8 cellular contexts compared by ENCODE assay signal in the genomic region with DNA sequence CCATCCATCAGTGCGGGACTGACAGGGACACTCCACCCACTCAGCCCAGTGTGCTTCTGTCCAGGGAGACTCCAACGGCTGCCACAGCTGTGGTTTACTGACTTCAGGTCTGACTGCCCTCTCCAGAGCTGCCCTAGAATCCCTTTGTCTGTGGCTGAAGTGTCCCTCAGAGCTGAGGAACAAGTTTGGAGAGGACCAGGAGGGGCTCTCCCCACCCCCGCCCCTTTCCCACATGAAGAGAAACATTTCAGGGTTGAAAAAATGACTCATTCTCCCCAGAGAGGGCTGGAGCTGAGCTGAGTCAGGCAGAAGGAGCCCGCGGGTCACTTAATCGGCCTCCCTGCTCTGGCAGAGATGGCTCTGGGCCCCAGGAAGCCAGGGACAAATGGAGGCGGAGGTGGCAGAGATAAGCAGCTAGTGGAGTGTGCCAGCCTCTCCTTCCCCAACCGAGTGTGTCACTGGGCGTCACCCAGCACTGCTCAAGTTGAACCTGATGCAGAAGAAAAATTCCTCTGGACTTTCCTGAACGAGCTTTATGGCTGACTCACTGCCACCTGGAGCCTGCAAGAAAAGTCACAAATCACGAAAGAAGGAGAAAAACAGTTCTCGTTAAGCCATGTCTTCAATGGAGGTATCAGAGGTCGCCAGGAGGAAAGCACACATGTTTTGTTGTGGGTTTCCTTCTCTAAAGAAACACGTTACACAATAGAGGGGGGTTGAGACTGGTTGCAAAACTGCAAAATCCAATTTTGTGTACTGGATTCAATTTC. TPM values are rescaled to one million over a fixed set of nuclear protein-coding genes. Genes with fewer than 3 reads are reported as not detected.
DNase-seq lines count a peak whose midpoint lies in the region; ATAC-seq and TF ChIP-seq lines count a peak whose summit lies in the region.

No MANE protein-coding gene starts in this region.

- H3K4me3 Mint-ChIP-seq in neural crest cell, result no peak overlapping the region
- peak overlapping the region; percentile 64 to 87 for H3K4me3 Mint-ChIP-seq in stimulated activated naive CD8-positive, alpha-beta T cell treated with anti-CD3 and anti-CD28 coated beads, Interleukin-15, amount 100 ng/mL, for 72 hours

- peak; percentile 89 for ATAC-seq in stimulated activated naive CD8-positive, alpha-beta T cell treated with anti-CD3 and anti-CD28 coated beads, Interleukin-15, amount 100 ng/mL, for 72 hours
- ATAC-seq in GM21360 (IDR thresholded peaks at IDR 0.05; ENCODE audit: unreplicated experiment) (no peak), HG03354 (IDR thresholded peaks at IDR 0.05; ENCODE audit: poor library complexity, severe bottlenecking, unreplicated experiment) (no peak)

- H3K27ac Mint-ChIP-seq in neural crest cell (ENCODE audit: unreplicated experiment), result peak overlapping the region; percentile 94
- H3K27ac Mint-ChIP-seq in stimulated activated naive CD8-positive, alpha-beta T cell treated with anti-CD3 and anti-CD28 coated beads, Interleukin-15, amount 100 ng/mL, for 72 hours, result peak overlapping the region; percentile 82 to 98

- H3K27ac ChIP-seq in epithelial cell of prostate, result peak overlapping the region; percentile 71

- DNase-seq in GM03348 (ENCODE audit: low spot score) (peak; percentile 86), NCI-H2227 treated with DMSO at 0.1 percent for 48 hours (lab: John Stamatoyannopoulos, UW) (peak; percentile 49), epithelial cell of prostate (ENCODE audit: low read depth, low spot score) (no peak), neural crest cell (ENCODE audit: low read depth, low spot score) (no peak)
- peak; percentile 47 to 67 (median 51) for DNase-seq in activated CD8-positive, alpha-beta memory T cell treated with anti-CD3 and anti-CD28 coated beads for 48 hours (ENCODE audit: low read depth in 2 of 3, low spot score in 2 of 3)
- peak; percentile 63 to 79 for DNase-seq in stimulated activated naive CD8-positive, alpha-beta T cell treated with anti-CD3 and anti-CD28 coated beads, Interleukin-15, amount 100 ng/mL, for 72 hours

- peaks cover 84% of the 10 kb centered on the region for H3K4me1 Mint-ChIP-seq in neural crest cell
- H3K4me1 Mint-ChIP-seq in stimulated activated naive CD8-positive, alpha-beta T cell treated with anti-CD3 and anti-CD28 coated beads, Interleukin-15, amount 100 ng/mL, for 72 hours, result peaks cover 96% of the 10 kb centered on the region

- H3K27me3 Mint-ChIP-seq in neural crest cell (ENCODE audit: low read depth), result no peaks in the 10 kb centered on the region
- no peaks in the 10 kb centered on the region for H3K27me3 Mint-ChIP-seq in stimulated activated naive CD8-positive, alpha-beta T cell treated with anti-CD3 and anti-CD28 coated beads, Interleukin-15, amount 100 ng/mL, for 72 hours

- H3K36me3 Mint-ChIP-seq in neural crest cell (ENCODE audit: low read depth), result no peaks in the 10 kb centered on the region

- H3K9me3 Mint-ChIP-seq in neural crest cell, result no peaks in the 10 kb centered on the region
- H3K9me3 Mint-ChIP-seq in stimulated activated naive CD8-positive, alpha-beta T cell treated with anti-CD3 and anti-CD28 coated beads, Interleukin-15, amount 100 ng/mL, for 72 hours, result no peaks in the 10 kb centered on the region

- TF ChIP-seq CTCF in neural crest cell (conservative IDR thresholded peaks at IDR 0.05), result no peak

RNA-seq across cellular contexts. Expression of gene ECE1, which starts 34.3 kb away (rescaled TPM):
- total RNA-seq in neural crest cell, result 38.3 and 40.3 TPM in 2 replicates

Comparison
In these comparisons a context has a peak if more than half of its experiments do, and no peak if none do; other contexts are left out.
1. DNase-seq: peak in GM03348 (single experiment), NCI-H2227 treated with DMSO at 0.1 percent for 48 hours (single experiment), activated CD8-positive, alpha-beta memory T cell treated with anti-CD3 and anti-CD28 coated beads for 48 hours (3 of 3) and stimulated activated naive CD8-positive, alpha-beta T cell treated with anti-CD3 and anti-CD28 coated beads, Interleukin-15, amount 100 ng/mL, for 72 hours (2 of 2); none in epithelial cell of prostate (single experiment) and neural crest cell (single experiment).